Comparison of ENCODE assay signal across 8 cellular contexts in the genomic region with DNA sequence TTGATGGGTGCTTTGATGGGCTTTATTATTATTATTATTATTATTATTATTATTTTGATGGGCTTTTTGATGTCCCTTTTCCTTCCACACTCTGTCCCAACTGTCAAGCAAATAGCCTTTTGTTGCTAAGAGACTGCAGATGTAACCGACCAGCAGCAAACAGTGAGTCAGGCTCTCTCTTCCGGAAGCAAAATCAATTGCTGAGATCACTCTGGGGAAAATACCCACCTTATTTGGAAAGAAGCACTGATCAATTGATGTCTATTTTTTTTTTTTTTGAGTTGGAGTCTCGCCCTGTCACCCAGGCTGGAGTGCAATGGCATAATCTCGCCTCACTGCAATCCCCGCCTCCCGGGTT. TPM values are rescaled to one million over a fixed set of nuclear protein-coding genes. Genes with fewer than 3 reads are reported as not detected.
DNase-seq lines count a peak whose midpoint lies in the region; ATAC-seq and TF ChIP-seq lines count a peak whose summit lies in the region.

No MANE protein-coding gene starts in this region.

- H3K9me3 ChIP-seq in IMR-90 (ENCODE audit: control insufficient read depth, insufficient read depth, low read length), result no peaks in the 10 kb centered on the region

- H2AK9ac ChIP-seq in IMR-90 (replicated peaks; ENCODE audit: low read depth, low read length, poor library complexity), result no peak overlapping the region

- no peak overlapping the region for H4K5ac ChIP-seq in IMR-90 (ENCODE audit: low read depth, low read length)

- H3K4me3 ChIP-seq in IMR-90 (ENCODE audit: insufficient read depth, low read depth, low read length) (no peak overlapping the region), skeletal muscle cell (ENCODE audit: low read depth, low read length) (peak overlapping the region; percentile 95)

- H4K91ac ChIP-seq in IMR-90 (ENCODE audit: insufficient read depth, low read depth, low read length), result 0 out of 2 replicates have a peak overlapping the region, but pooled peaks have one; percentile 20

- dilution Hi-C loops in IMR-90 (cut with HindIII; ENCODE audit: low sequenced_read_pairs, unreplicated experiment), result no loop called here

- peaks cover 21% of the 10 kb centered on the region for H3K9me1 ChIP-seq in IMR-90 (ENCODE audit: insufficient read depth, low read length)

- CTCF ChIA-PET in IMR-90 (lab: Yijun Ruan, JAX), result no interaction called here

- TF ChIP-seq RAD21 in IMR-90 (IDR thresholded peaks at IDR 0.05; ENCODE audit: low read length), result no peak

- peak overlapping the region; percentile 87; the same call in 1 of the 2 replicates for H2BK120ac ChIP-seq in IMR-90 (ENCODE audit: low read depth, low read length)

- no TSS peak for BruUV-seq in IMR-90 (replicated peaks; lab: Mats Ljungman, UMichigan)

- 60% methylated on average over 2 of the region's 6 CpGs; no CpG with 5 or more reads in 1 of the 2 experiments for WGBS in IMR-90 (ENCODE audit: extremely low coverage in 2 of 2, insufficient read length in 1 of 2), 2 experiments

- H3K56ac ChIP-seq in IMR-90 (ENCODE audit: extremely low read depth, insufficient read depth, low read length), result peak overlapping the region; percentile 31; the same call in 1 of the 2 replicates

- peaks cover 56% of the 10 kb centered on the region for H4K20me1 ChIP-seq in IMR-90 (ENCODE audit: insufficient read depth, low read length)

- 0 out of 2 replicates have a peak overlapping the region, but pooled peaks have one; percentile 90 for H3K9ac ChIP-seq in IMR-90 (ENCODE audit: low read depth, low read length)

- peak overlapping the region; percentile 98; the same call in 1 of the 2 replicates for H3K23ac ChIP-seq in IMR-90 (ENCODE audit: low read depth, low read length)

- peaks cover 14% of the 10 kb centered on the region for H3K4me1 ChIP-seq in IMR-90 (ENCODE audit: control insufficient read depth, insufficient read depth, low read length)

- peak overlapping the region; percentile 53; the same call in 1 of the 2 replicates for H2BK20ac ChIP-seq in IMR-90 (ENCODE audit: low read depth, low read length)

- H3K14ac ChIP-seq in IMR-90 (replicated peaks; ENCODE audit: low read depth, low read length), result peak overlapping the region; percentile 88; the same call in 1 of the 2 replicates

- no peak overlapping the region; the same call in 1 of the 2 replicates for H2AK5ac ChIP-seq in IMR-90 (ENCODE audit: low read depth, low read length)

- H2BK15ac ChIP-seq in IMR-90 (ENCODE audit: low read depth, low read length), result peak overlapping the region; percentile 25; the same call in 1 of the 3 replicates

- no peaks in the 10 kb centered on the region for H3K27me3 ChIP-seq in IMR-90 (ENCODE audit: control insufficient read depth, insufficient read depth, low read length)

- ATAC-seq in IMR-90 (ENCODE audit: low read depth) (no peak), HG03097 (IDR thresholded peaks at IDR 0.05; ENCODE audit: low FRiP score, unreplicated experiment) (no peak), GM18505 (IDR thresholded peaks at IDR 0.05; ENCODE audit: unreplicated experiment) (no peak)

- no peak for TF ChIP-seq CTCF in C4-2B (conservative IDR thresholded peaks at IDR 0.05)
- TF ChIP-seq CTCF in IMR-90 (conservative IDR thresholded peaks at IDR 0.05; ENCODE audit: low read depth, low read length), result no peak

- H3K4me2 ChIP-seq in IMR-90 (ENCODE audit: low read depth, low read length), result peak overlapping the region; percentile 50; the same call in 1 of the 2 replicates

- no peak for TF ChIP-seq POLR2A in IMR-90 (IDR thresholded peaks at IDR 0.05; ENCODE audit: low read depth, low read length)
- no peak for TF ChIP-seq POLR2A in GM18505 (IDR thresholded peaks at IDR 0.05; ENCODE audit: borderline replicate concordance, extremely low read depth, insufficient read depth, insufficient read length)

- H2BK5ac ChIP-seq in IMR-90 (ENCODE audit: low read depth, low read length, poor library complexity, severe bottlenecking), result peak overlapping the region; percentile 94

- H3K27ac ChIP-seq in C4-2B, result peak overlapping the region; percentile 20; the same call in 1 of the 2 replicates
- H3K27ac ChIP-seq in IMR-90 (ENCODE audit: insufficient read depth, low read length), result peak overlapping the region; percentile 9

- H3K79me1 ChIP-seq in IMR-90 (ENCODE audit: low read depth in 1 of 2, low read length in 2 of 2), result peaks cover 18 to 82% of the 10 kb centered on the region in 2 experiments

- no peak overlapping the region for H3K18ac ChIP-seq in IMR-90 (ENCODE audit: low read depth, low read length)

- DNase-seq in IMR-90 (peak; percentile 74), activated T-helper 1 cell treated with Interleukin-2 at 50 U/mL for 16 hours (ENCODE audit: low read depth) (peak; percentile 33), globus pallidus (ENCODE audit: low spot score) (peak; percentile 16), skeletal muscle cell (ENCODE audit: low read depth) (no peak), NCI-H1417 (lab: John Stamatoyannopoulos, UW) (no peak)

- peaks cover 10% of the 10 kb centered on the region for H3K36me3 ChIP-seq in IMR-90 (ENCODE audit: control insufficient read depth, insufficient read depth, low read length)

- in situ Hi-C loops in IMR-90 (cut with MboI; ENCODE audit: low sequenced_read_pairs), result no loop called here

- POLR2A ChIA-PET in IMR-90 (lab: Charles Lee; ENCODE audit: unreplicated experiment), result no interaction called here

- intact Hi-C loops in IMR-90 (cut with micrococcal nuclease), result no loop called here

- H2AFZ ChIP-seq in IMR-90 (replicated peaks; ENCODE audit: low read length, poor library complexity), result no peak overlapping the region

- peak overlapping the region; percentile 46; the same call in 1 of the 2 replicates for H3K4ac ChIP-seq in IMR-90 (ENCODE audit: low read depth, low read length)

- H4K8ac ChIP-seq in IMR-90 (ENCODE audit: low read depth in 2 of 2, low read length in 2 of 2), result peak overlapping the region; percentile 7 to 37; a peak in 1 of 4 replicates

TF ChIP-seq in IMR-90, 13 proteins besides CTCF, POLR2A, EP300 and RAD21:
- no peak for TF ChIP-seq RCOR1 (IDR thresholded peaks at IDR 0.05; ENCODE audit: insufficient replicate concordance, low read length)
- TF ChIP-seq MXI1 (IDR thresholded peaks at IDR 0.05; ENCODE audit: borderline replicate concordance, low read depth, low read length), result no peak
- TF ChIP-seq RFX5 (IDR thresholded peaks at IDR 0.05; ENCODE audit: low read depth, low read length), result no peak
- no peak for TF ChIP-seq SMC3 (IDR thresholded peaks at IDR 0.05; ENCODE audit: low read depth, low read length)
- TF ChIP-seq CEBPB (IDR thresholded peaks at IDR 0.05; ENCODE audit: low read depth, low read length), result no peak
- no peak for TF ChIP-seq FOS (IDR thresholded peaks at IDR 0.05; ENCODE audit: low read depth, low read length)
- TF ChIP-seq, protein P1, sequence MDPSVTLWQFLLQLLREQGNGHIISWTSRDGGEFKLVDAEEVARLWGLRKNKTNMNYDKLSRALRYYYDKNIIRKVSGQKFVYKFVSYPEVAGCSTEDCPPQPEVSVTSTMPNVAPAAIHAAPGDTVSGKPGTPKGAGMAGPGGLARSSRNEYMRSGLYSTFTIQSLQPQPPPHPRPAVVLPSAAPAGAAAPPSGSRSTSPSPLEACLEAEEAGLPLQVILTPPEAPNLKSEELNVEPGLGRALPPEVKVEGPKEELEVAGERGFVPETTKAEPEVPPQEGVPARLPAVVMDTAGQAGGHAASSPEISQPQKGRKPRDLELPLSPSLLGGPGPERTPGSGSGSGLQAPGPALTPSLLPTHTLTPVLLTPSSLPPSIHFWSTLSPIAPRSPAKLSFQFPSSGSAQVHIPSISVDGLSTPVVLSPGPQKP (IDR thresholded peaks at IDR 0.05; ENCODE audit: borderline replicate concordance, low read depth, low read length), result no peak
- TF ChIP-seq MAFK (IDR thresholded peaks at IDR 0.05; ENCODE audit: low read depth, low read length), result no peak
- TF ChIP-seq, protein P2, sequence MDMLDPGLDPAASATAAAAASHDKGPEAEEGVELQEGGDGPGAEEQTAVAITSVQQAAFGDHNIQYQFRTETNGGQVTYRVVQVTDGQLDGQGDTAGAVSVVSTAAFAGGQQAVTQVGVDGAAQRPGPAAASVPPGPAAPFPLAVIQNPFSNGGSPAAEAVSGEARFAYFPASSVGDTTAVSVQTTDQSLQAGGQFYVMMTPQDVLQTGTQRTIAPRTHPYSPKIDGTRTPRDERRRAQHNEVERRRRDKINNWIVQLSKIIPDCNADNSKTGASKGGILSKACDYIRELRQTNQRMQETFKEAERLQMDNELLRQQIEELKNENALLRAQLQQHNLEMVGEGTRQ (IDR thresholded peaks at IDR 0.05; ENCODE audit: low read depth, low read length), result no peak
- TF ChIP-seq MAZ (IDR thresholded peaks at IDR 0.05; ENCODE audit: borderline replicate concordance, low read depth, low read length), result no peak
- TF ChIP-seq NFE2L2 (IDR thresholded peaks at IDR 0.05; ENCODE audit: low read depth, low read length), result no peak; the same call in 1 of the 2 replicates
- TF ChIP-seq CHD1 (IDR thresholded peaks at IDR 0.05; ENCODE audit: low read depth, low read length), result no peak
- no peak for TF ChIP-seq BHLHE40 (IDR thresholded peaks at IDR 0.05; ENCODE audit: low read depth, low read length)

RNA-seq across cellular contexts. Expression of a gene that starts 2.9 kb away (rescaled TPM):
- 40.5 and 45.2 TPM in 2 replicates for total RNA-seq in IMR-90 (2012; rRNA removed)
- 53.8 and 61.2 TPM in 2 replicates for polyA plus RNA-seq in IMR-90 (2012; rRNA removed)
- polyA plus RNA-seq in IMR-90 (2012; cell fraction: cytosol; rRNA removed), result 43.2 and 44.9 TPM in 2 replicates
- polyA plus RNA-seq in IMR-90 (2012; cell fraction: nucleus; rRNA removed; ENCODE audit: low replicate concordance), result 51.0 and 64.7 TPM in 2 replicates

Comparison
In these comparisons a context has a peak if more than half of its experiments do, and no peak if none do; other contexts are left out.
1. DNase-seq: peak in IMR-90 (single experiment), activated T-helper 1 cell treated with Interleukin-2 at 50 U/mL for 16 hours (single experiment) and globus pallidus (single experiment); none in skeletal muscle cell (single experiment) and NCI-H1417 (0 of 3).